30 cellular contexts compared by ENCODE assay signal in genomic region chr6:84371681-84372080, GRCh38.
"Had no signal": no experiment of that assay in that cellular context is flagged by ENCODE, and none has a peak within 500 bp of the region (broad histone marks: within the 10 kb centered on the region; RNA-seq: fewer than 3 reads in every experiment).

No MANE protein-coding gene starts in this region.

- H3K9me3 ChIP-seq: lower lobe of right lung, pancreas, prostate gland, testis, thyroid gland, transverse colon, upper lobe of left lung, vagina had no signal

- H3K27ac ChIP-seq: left lung, lower lobe of right lung, pancreas, prostate gland, skin epidermis, stomach, testis, thyroid gland, transverse colon, upper lobe of left lung, vagina had no signal

- H3K4me3 Mint-ChIP-seq: immature natural killer cell; naive thymus-derived CD8-positive, alpha-beta T cell; nephron; neural crest cell; stimulated activated naive B cell treated with anti-CD40 and anti-IgM and Interleukin-4, amounts not matched to agents 10 μg/mL and 1 μg/mL and 100 μg/mL, for 72 hours had no signal

- H3K27me3 ChIP-seq: left lung, pancreas, stomach, testis, thyroid gland, transverse colon, upper lobe of left lung, vagina had no signal

- H3K4me1 Mint-ChIP-seq: immature natural killer cell; naive thymus-derived CD8-positive, alpha-beta T cell; nephron; neural crest cell had no signal

- H3K27me3 Mint-ChIP-seq: stimulated activated naive B cell treated with anti-CD40 and anti-IgM and Interleukin-4, amounts not matched to agents 10 μg/mL and 1 μg/mL and 100 μg/mL, for 72 hours had no signal

- H3K27ac Mint-ChIP-seq: immature natural killer cell; naive thymus-derived CD8-positive, alpha-beta T cell; nephron; stimulated activated naive B cell treated with anti-CD40 and anti-IgM and Interleukin-4, amounts not matched to agents 10 μg/mL and 1 μg/mL and 100 μg/mL, for 72 hours had no signal

- H3K9me3 Mint-ChIP-seq: neural crest cell had no signal

- H3K4me3 ChIP-seq: left lung, lower lobe of right lung, pancreas, prostate gland, skin epidermis, stomach, testis, thyroid gland, transverse colon, upper lobe of left lung, vagina had no signal

- H3K36me3 Mint-ChIP-seq: immature natural killer cell; stimulated activated naive B cell treated with anti-CD40 and anti-IgM and Interleukin-4, amounts not matched to agents 10 μg/mL and 1 μg/mL and 100 μg/mL, for 72 hours had no signal

- DNase-seq: immature natural killer cell; kidney; left colon; left lung; lower lobe of right lung; mammary epithelial cell; mesenchymal stem cell; naive thymus-derived CD8-positive, alpha-beta T cell; nucleus accumbens; pancreas; posterior cingulate gyrus; retina; right cardiac atrium; stimulated activated CD4-positive, alpha-beta T cell treated with anti-CD3 and anti-CD28 coated beads, Interleukin-12 subunit alpha, Interleukin-12 subunit beta, amount 100 ng/mL, for 4 hours; stimulated activated CD4-positive, alpha-beta T cell treated with anti-CD3 and anti-CD28 coated beads, Interleukin-15, amount 100 ng/mL, for 24 hours; stimulated activated CD4-positive, alpha-beta T cell treated with anti-CD3 and anti-CD28 coated beads, Interleukin-2, amount 100 ng/mL, for 24 hours; stimulated activated CD4-positive, alpha-beta T cell treated with anti-CD3 and anti-CD28 coated beads, Interleukin-4, amount 100 ng/mL, for 1 hour; stimulated activated naive B cell treated with anti-CD40 and anti-IgM and Interleukin-4, amounts not matched to agents 10 μg/mL and 1 μg/mL and 100 μg/mL, for 72 hours; stimulated activated naive CD8-positive, alpha-beta T cell treated with anti-CD3 and anti-CD28 coated beads, Interleukin-15, Interleukin-2, amounts not matched to agents 100 U/mL and 50 U/mL, for 24 hours; stomach; testis; thyroid gland; transverse colon; upper lobe of left lung had no signal

- H3K36me3 ChIP-seq: left lung, lower lobe of right lung, pancreas, prostate gland, stomach, thyroid gland, transverse colon, upper lobe of left lung, vagina had no signal

- ATAC-seq: left colon; left lung; lower lobe of right lung; naive thymus-derived CD8-positive, alpha-beta T cell; pancreas; right cardiac atrium; sciatic nerve; stimulated activated naive B cell treated with anti-CD40 and anti-IgM and Interleukin-4, amounts not matched to agents 10 μg/mL and 1 μg/mL and 100 μg/mL, for 72 hours; stimulated activated naive CD8-positive, alpha-beta T cell treated with anti-CD3 and anti-CD28 coated beads, Interleukin-15, Interleukin-2, amounts not matched to agents 100 U/mL and 50 U/mL, for 24 hours had no signal

- H3K4me1 ChIP-seq: left lung, lower lobe of right lung, pancreas, prostate gland, stomach, testis, thyroid gland, transverse colon, upper lobe of left lung, vagina had no signal
